ENCODE assay signal across 25 cellular contexts in the genomic region with DNA sequence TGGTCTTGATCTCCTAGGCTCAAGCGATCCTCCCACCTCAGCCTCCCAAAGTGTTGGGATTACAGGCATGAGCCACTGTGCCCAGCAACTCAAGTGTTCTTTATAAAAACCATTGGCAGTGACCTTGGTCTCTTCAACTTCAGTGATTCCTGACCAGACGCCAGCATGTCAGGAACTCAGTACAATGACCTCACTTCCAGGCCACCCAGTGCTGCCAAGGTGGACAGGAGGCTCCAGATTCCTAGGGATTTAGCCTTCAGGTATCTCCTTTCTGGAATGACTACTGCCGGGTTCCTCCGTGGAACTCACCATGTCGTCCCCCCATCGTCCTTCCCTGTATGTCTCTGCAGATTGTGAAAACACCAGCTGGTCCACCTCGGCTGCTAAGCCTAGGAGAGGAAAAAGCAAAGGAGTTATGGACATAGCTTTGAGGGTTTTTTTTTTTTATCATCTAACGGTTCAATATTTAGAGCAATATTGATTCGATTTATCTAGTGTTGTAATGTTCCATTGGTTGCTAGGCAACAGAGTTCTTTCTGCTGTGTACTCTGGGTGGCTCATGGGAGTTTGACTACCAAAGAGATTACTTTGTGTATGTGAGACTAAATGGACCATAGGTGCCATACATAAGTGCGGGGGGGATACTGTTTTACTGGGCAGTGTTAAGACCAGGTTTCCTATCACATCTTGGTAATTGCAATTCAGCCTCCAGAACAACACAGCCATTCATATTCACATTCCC.
DNase-seq lines count a peak whose midpoint lies in the region; ATAC-seq, FAIRE-seq and TF ChIP-seq lines count a peak whose summit lies in the region.
"Had no signal": no experiment of that assay in that cellular context is flagged by ENCODE, and none has a peak within 500 bp of the region (broad histone marks: within the 10 kb centered on the region; RNA-seq: fewer than 3 reads in every experiment).

No MANE protein-coding gene starts in this region.

- H3K9me3 Mint-ChIP-seq in H9: peaks cover 7 to 18% of the 10 kb centered on the region in 2 experiments; a peak in 4 of 5 replicates

- H3K4me1 Mint-ChIP-seq in H9: peaks cover 6 to 7% of the 10 kb centered on the region in 2 experiments
- H3K4me1 Mint-ChIP-seq: CD14-positive monocyte had no signal

- peaks cover 0 to 9% (median 2%) of the 10 kb centered on the region in 3 experiments; a peak in 3 of 7 replicates for H3K36me3 Mint-ChIP-seq in H9 (ENCODE audit: insufficient read depth in 1 of 3, low read depth in 3 of 3)
- H3K36me3 Mint-ChIP-seq: CD14-positive monocyte had no signal

- no peak overlapping the region for H2BK12ac ChIP-seq in H9 (ENCODE audit: insufficient read length, low read depth, low read length)

- H3K14ac ChIP-seq in H9 (ENCODE audit: insufficient read depth, low read length): 0 out of 2 replicates have a peak overlapping the region, but pooled peaks have one; percentile 46

- no peaks in the 10 kb centered on the region for H3K79me1 ChIP-seq in H9 (ENCODE audit: insufficient read depth, low read depth, low read length, poor library complexity, severe bottlenecking)

- no peak overlapping the region for H2AFZ ChIP-seq in H9 (ENCODE audit: low read length)

- no peak overlapping the region for H2BK15ac ChIP-seq in H9 (ENCODE audit: low read depth, low read length)

- no peak overlapping the region for H3T11ph ChIP-seq in H9 (ENCODE audit: low read length)

- no peak overlapping the region for H3K56ac ChIP-seq in H9 (ENCODE audit: insufficient read length, low read depth, low read length)

- no peak overlapping the region for H3K4me3 Mint-ChIP-seq in H9
- H3K4me3 Mint-ChIP-seq: CD14-positive monocyte had no signal

- H3K27ac Mint-ChIP-seq in H9: no peak overlapping the region
- H3K27ac Mint-ChIP-seq: CD14-positive monocyte had no signal

- no peaks in the 10 kb centered on the region for H3K79me2 ChIP-seq in H9 (ENCODE audit: insufficient read depth, low read length)

- no peak overlapping the region for H4K8ac ChIP-seq in H9 (replicated peaks; ENCODE audit: insufficient read length, low read depth, low read length)

- no peak overlapping the region for H2BK5ac ChIP-seq in H9 (ENCODE audit: insufficient read length, low read length)

- H3K27me3 Mint-ChIP-seq in H9 (ENCODE audit: low read depth): peaks cover 38% of the 10 kb centered on the region

- TF ChIP-seq CTCF in H9 (conservative IDR thresholded peaks at IDR 0.05): no peak

- no peak overlapping the region for H2AK5ac ChIP-seq in H9 (ENCODE audit: insufficient read length, low read length)

- H2BK120ac ChIP-seq in H9 (ENCODE audit: low read depth, low read length, poor library complexity, severe bottlenecking): no peak overlapping the region

- no peak overlapping the region for H3K23ac ChIP-seq in H9 (ENCODE audit: insufficient read length, low read depth, low read length)

- H3K4me1 ChIP-seq in BLaER1: peaks cover 61% of the 10 kb centered on the region
- H3K4me1 ChIP-seq in H9 (ENCODE audit: insufficient read depth, low read length): no peaks in the 10 kb centered on the region
- H3K4me1 ChIP-seq: A549 had no signal

- H4K91ac ChIP-seq in H9 (ENCODE audit: insufficient read length, low read depth, low read length): no peak overlapping the region

- no peak overlapping the region for H3K9ac ChIP-seq in BLaER1
- no peak overlapping the region for H3K9ac ChIP-seq in H9 (ENCODE audit: extremely low read depth, insufficient read length, low read length)

- TF ChIP-seq POLR2A in GM12892 (IDR thresholded peaks at IDR 0.05; ENCODE audit: low read depth, low read length): no peak

- 0 out of 2 replicates have a peak, but pooled peaks cover 5% of the 10 kb centered on the region for H3K36me3 ChIP-seq in BLaER1

- no peak overlapping the region for H3K4me3 ChIP-seq in BLaER1
- H3K4me3 ChIP-seq: A549 had no signal

- H3K4me2 ChIP-seq in BLaER1 (peak overlapping the region; percentile 70), H9 (ENCODE audit: insufficient read depth, insufficient read length, low read length) (no peak overlapping the region)
- H3K4me2 ChIP-seq: A549 had no signal

- no peak overlapping the region for H3K18ac ChIP-seq in H9 (ENCODE audit: insufficient read length, low read depth, low read length)

- H3K27me3 ChIP-seq in BLaER1: no peaks in the 10 kb centered on the region
- no peaks in the 10 kb centered on the region for H3K27me3 ChIP-seq in H9 (ENCODE audit: insufficient read depth, low read length)

- H3K23me2 ChIP-seq in H9 (ENCODE audit: insufficient read length, low read depth, low read length, poor library complexity, severe bottlenecking): no peaks in the 10 kb centered on the region

- WGBS in H9 (ENCODE audit: extremely low coverage, insufficient read length, low lambda C conversion rate): no CpG with 5 or more reads among the region's 10 CpGs

- ATAC-seq in left lobe of liver (peak; percentile 58), HG03159 (IDR thresholded peaks at IDR 0.05; ENCODE audit: unreplicated experiment) (no peak), GM21381 (IDR thresholded peaks at IDR 0.05; ENCODE audit: unreplicated experiment) (no peak)
- ATAC-seq: A549 had no signal

- H4K20me1 ChIP-seq in BLaER1: no peaks in the 10 kb centered on the region
- H4K20me1 ChIP-seq in H9 (ENCODE audit: control insufficient read depth, insufficient read depth, insufficient read length): no peaks in the 10 kb centered on the region

- no peak for FAIRE-seq in GM12892 (lab: Jason Lieb, UNC)
- FAIRE-seq: A549, G401.6 had no signal

- H3K27ac ChIP-seq in BLaER1 (no peak overlapping the region), H9 (ENCODE audit: insufficient read length, low read depth, low read length) (no peak overlapping the region)
- H3K27ac ChIP-seq: A549 had no signal

- no peak overlapping the region for H3K4ac ChIP-seq in H9 (ENCODE audit: low read depth, low read length)

- H3K9me3 ChIP-seq in BLaER1 (peaks cover 11% of the 10 kb centered on the region; the same call in 1 of the 2 replicates), H9 (ENCODE audit: control insufficient read depth, low read depth, low read length) (no peaks in the 10 kb centered on the region)
- H3K9me3 ChIP-seq: A549 had no signal

- H2BK20ac ChIP-seq in H9 (ENCODE audit: low read depth, low read length, poor library complexity, severe bottlenecking): no peak overlapping the region

- no peak overlapping the region for H4K5ac ChIP-seq in H9 (ENCODE audit: insufficient read length, low read depth, low read length)

- DNase-seq in NCI-H748 (lab: John Stamatoyannopoulos, UW; ENCODE audit: unreplicated experiment): peak; percentile 50
- no peak for DNase-seq in NCI-H748 treated with DMSO at 0.1 percent for 48 hours (lab: John Stamatoyannopoulos, UW)
- DNase-seq in H9: no peak
- no peak for DNase-seq in left lobe of liver (ENCODE audit: low spot score)
- no peak for DNase-seq in GM12892 (ENCODE audit: insufficient read length)
- DNase-seq: AML-193, Calu3, KBM-7, MV-4-11, NCI-H1105, NCI-H1436 treated with DMSO at 0.1 percent for 48 hours, NCI-H2029, NCI-H2171, NCI-H226, NCI-H524, NCI-H82, RPMI8226, SHP77 treated with DMSO at 0.1 percent for 48 hours, T-helper 1 cell had no signal
